In genomic region chr13:76168661-76169060, GRCh38 we compare ENCODE assay signal across 18 cellular contexts.
DNase-seq lines count a peak whose midpoint lies in the region; ATAC-seq and TF ChIP-seq lines count a peak whose summit lies in the region.
"Had no signal": no experiment of that assay in that cellular context is flagged by ENCODE, and none has a peak within 500 bp of the region (broad histone marks: within the 10 kb centered on the region; RNA-seq: fewer than 3 reads in every experiment).

No MANE protein-coding gene starts in this region.

- TF ChIP-seq CTCF in PC-3 (conservative IDR thresholded peaks at IDR 0.05; ENCODE audit: low read depth, low read length) (no peak), ovary (IDR thresholded peaks at IDR 0.05) (no peak)

- no peak for TF ChIP-seq POLR2A in ovary (IDR thresholded peaks at IDR 0.05)

- no peak overlapping the region for H3K56ac ChIP-seq in mesendoderm (ENCODE audit: low read length)

- H2AFZ ChIP-seq in PC-3 (ENCODE audit: low read length) = no peak overlapping the region

- no peak overlapping the region for H3K23ac ChIP-seq in mesendoderm (ENCODE audit: low read length)

- H2AK5ac ChIP-seq in mesendoderm (ENCODE audit: low read length) = no peak overlapping the region

- H3K4me1 ChIP-seq in PC-3 (ENCODE audit: insufficient read depth, low read length) (no peaks in the 10 kb centered on the region), mesendoderm (ENCODE audit: control insufficient read depth, low read depth, low read length) (no peaks in the 10 kb centered on the region), ovary (ENCODE audit: insufficient read depth) (no peaks in the 10 kb centered on the region)
- H3K4me1 ChIP-seq: A549; BLaER1 treated with 17β-estradiol and CSF1 and Interleukin-3, amounts not matched to agents 10 nM and 100 nM had no signal

- no peaks in the 10 kb centered on the region for H4K20me1 ChIP-seq in PC-3 (ENCODE audit: low read length)
- H4K20me1 ChIP-seq: BLaER1 treated with 17β-estradiol and CSF1 and Interleukin-3, amounts not matched to agents 10 nM and 100 nM had no signal

- CTCF ChIA-PET in PC-3 (lab: Charles Lee) = no interaction called here

- H2BK5ac ChIP-seq in mesendoderm (ENCODE audit: low read length) = no peak overlapping the region

- no peak overlapping the region for H4K8ac ChIP-seq in mesendoderm (ENCODE audit: low read depth, low read length)

- H3K9me3 ChIP-seq in PC-3 (ENCODE audit: low read length) = no peaks in the 10 kb centered on the region
- H3K9me3 ChIP-seq in ovary = no peaks in the 10 kb centered on the region
- H3K9me3 ChIP-seq: A549 had no signal

- H3K79me2 ChIP-seq in PC-3 (ENCODE audit: low read length) (no peaks in the 10 kb centered on the region), mesendoderm (ENCODE audit: control insufficient read depth, insufficient read depth, low read length) (no peaks in the 10 kb centered on the region)

- no peak overlapping the region for H3K4ac ChIP-seq in mesendoderm (ENCODE audit: low read depth, low read length)

- TF ChIP-seq EP300 in ovary (IDR thresholded peaks at IDR 0.05) = no peak

- H3K36me3 ChIP-seq in PC-3 (ENCODE audit: low read depth, low read length) = no peaks in the 10 kb centered on the region
- H3K36me3 ChIP-seq in mesendoderm (ENCODE audit: control insufficient read depth, insufficient read depth, low read length) = no peaks in the 10 kb centered on the region
- no peaks in the 10 kb centered on the region for H3K36me3 ChIP-seq in ovary
- H3K36me3 ChIP-seq: BLaER1 treated with 17β-estradiol and CSF1 and Interleukin-3, amounts not matched to agents 10 nM and 100 nM had no signal

- H3K27ac ChIP-seq in PC-3 (ENCODE audit: low read length) (no peak overlapping the region), mesendoderm (ENCODE audit: low read depth, low read length) (no peak overlapping the region), ovary (no peak overlapping the region)
- H3K27ac ChIP-seq: 22Rv1; A549; BLaER1 treated with 17β-estradiol and CSF1 and Interleukin-3, amounts not matched to agents 10 nM and 100 nM; C4-2B had no signal

- H3K9me2 ChIP-seq in PC-3 (replicated peaks; ENCODE audit: low read length) = no peaks in the 10 kb centered on the region

- no peak overlapping the region for H3K9ac ChIP-seq in PC-3 (ENCODE audit: low read length)
- H3K9ac ChIP-seq in mesendoderm (ENCODE audit: low read length) = no peak overlapping the region
- H3K9ac ChIP-seq: BLaER1 treated with 17β-estradiol and CSF1 and Interleukin-3, amounts not matched to agents 10 nM and 100 nM had no signal

- BruUV-seq in PC-3 (replicated peaks; lab: Mats Ljungman, UMichigan) = no TSS peak

- no peaks in the 10 kb centered on the region for H3K79me1 ChIP-seq in mesendoderm (ENCODE audit: low read length)

- no peak overlapping the region for H3K18ac ChIP-seq in mesendoderm (ENCODE audit: low read length)

- peak overlapping the region; percentile 61 for H2BK120ac ChIP-seq in mesendoderm (ENCODE audit: low read depth, low read length)

- no peak overlapping the region for H3K4me2 ChIP-seq in PC-3 (ENCODE audit: low read length)
- H3K4me2 ChIP-seq in mesendoderm (ENCODE audit: low read length) = no peak overlapping the region
- H3K4me2 ChIP-seq: A549; BLaER1 treated with 17β-estradiol and CSF1 and Interleukin-3, amounts not matched to agents 10 nM and 100 nM had no signal

- H3K4me3 ChIP-seq in PC-3 (ENCODE audit: low read length) (no peak overlapping the region), mesendoderm (ENCODE audit: low read length) (no peak overlapping the region), ovary (no peak overlapping the region)
- H3K4me3 ChIP-seq: A549; BLaER1 treated with 17β-estradiol and CSF1 and Interleukin-3, amounts not matched to agents 10 nM and 100 nM had no signal

- no CpG with 5 or more reads among the region's 3 CpGs for WGBS in mesendoderm (ENCODE audit: extremely low coverage, insufficient coverage, low lambda C conversion rate)
- 85 to 93% (median 92%) methylated on average over 3 of the region's 3 CpGs for WGBS in ovary, 3 donors

- 0 out of 2 replicates have a peak, but pooled peaks cover 9% of the 10 kb centered on the region for H3K27me3 ChIP-seq in PC-3 (ENCODE audit: low read length)
- H3K27me3 ChIP-seq in mesendoderm (ENCODE audit: insufficient read depth, low read length, poor library complexity) = no peaks in the 10 kb centered on the region
- H3K27me3 ChIP-seq in ovary = no peaks in the 10 kb centered on the region
- H3K27me3 ChIP-seq: BLaER1 treated with 17β-estradiol and CSF1 and Interleukin-3, amounts not matched to agents 10 nM and 100 nM had no signal

- intact Hi-C loops in PC-3 (cut with micrococcal nuclease) = no loop called here
- intact Hi-C loops in ovary (cut with DNase I) = no loop called here

- ATAC-seq in PC-3 (no peak), GM21526 (IDR thresholded peaks at IDR 0.05; ENCODE audit: low FRiP score, unreplicated experiment) (no peak), HG03521 (IDR thresholded peaks at IDR 0.05; ENCODE audit: unreplicated experiment) (no peak)
- ATAC-seq: A549; CD8-positive, alpha-beta T cell had no signal

- no peaks in the 10 kb centered on the region for H3F3A ChIP-seq in PC-3 (ENCODE audit: low read length, unreplicated experiment)

- no peak overlapping the region for H4K5ac ChIP-seq in mesendoderm (ENCODE audit: low read length)

- POLR2A ChIA-PET in PC-3 (lab: Charles Lee; ENCODE audit: unreplicated experiment) = no interaction called here

- H2BK15ac ChIP-seq in mesendoderm (replicated peaks; ENCODE audit: low read depth) = no peak overlapping the region

- DNase-seq in HT1080 (ENCODE audit: low read depth) (peak; percentile 54), PC-3 (peak; percentile 2), iris pigment epithelial cell (ENCODE audit: low read depth) (peak; percentile 19), mesendoderm (no peak), ovary (no peak)
- DNase-seq: AML-193; Caco-2; Calu3; CD4-positive, alpha-beta T cell; CD8-positive, alpha-beta T cell; DMS79 treated with DMSO at 0.1 percent for 48 hours; GF-D8 had no signal

Comparison
In these comparisons a context has a peak if more than half of its experiments do, and no peak if none do; other contexts are left out.
1. DNase-seq: peak in HT1080 (single experiment), PC-3 (single experiment) and iris pigment epithelial cell (single experiment); none in mesendoderm (single experiment) and ovary (0 of 5).